1 cellular context compared by ENCODE assay signal in genomic region chr17:40339068-40339699, GRCh38.
A peak's percentile ranks its signal among the peaks of the same experiment; 100 is the strongest.
TF ChIP-seq lines count a peak whose summit lies in the region.

No MANE protein-coding gene starts in this region.

TF ChIP-seq in K562, 482 proteins besides CTCF, POLR2A, EP300 and RAD21:
- TF ChIP-seq XRCC3 (IDR thresholded peaks at IDR 0.05) (no peak), ZKSCAN1 (IDR thresholded peaks at IDR 0.05; ENCODE audit: low read depth, low read length) (no peak), SRF (CRISPR knock-in tag; IDR thresholded peaks at IDR 0.05) (no peak), PRPF4 (IDR thresholded peaks at IDR 0.05; ENCODE audit: insufficient read depth, low read depth, low read length, poor library complexity, severe bottlenecking) (no peak), RBFOX2 (IDR thresholded peaks at IDR 0.05; ENCODE audit: low read depth, low read length) (0 out of 2 replicates have a peak, but pooled peaks have one; percentile 24)
TF ChIP-seq in K562: peak in this region for 1.
